In the genomic region with DNA sequence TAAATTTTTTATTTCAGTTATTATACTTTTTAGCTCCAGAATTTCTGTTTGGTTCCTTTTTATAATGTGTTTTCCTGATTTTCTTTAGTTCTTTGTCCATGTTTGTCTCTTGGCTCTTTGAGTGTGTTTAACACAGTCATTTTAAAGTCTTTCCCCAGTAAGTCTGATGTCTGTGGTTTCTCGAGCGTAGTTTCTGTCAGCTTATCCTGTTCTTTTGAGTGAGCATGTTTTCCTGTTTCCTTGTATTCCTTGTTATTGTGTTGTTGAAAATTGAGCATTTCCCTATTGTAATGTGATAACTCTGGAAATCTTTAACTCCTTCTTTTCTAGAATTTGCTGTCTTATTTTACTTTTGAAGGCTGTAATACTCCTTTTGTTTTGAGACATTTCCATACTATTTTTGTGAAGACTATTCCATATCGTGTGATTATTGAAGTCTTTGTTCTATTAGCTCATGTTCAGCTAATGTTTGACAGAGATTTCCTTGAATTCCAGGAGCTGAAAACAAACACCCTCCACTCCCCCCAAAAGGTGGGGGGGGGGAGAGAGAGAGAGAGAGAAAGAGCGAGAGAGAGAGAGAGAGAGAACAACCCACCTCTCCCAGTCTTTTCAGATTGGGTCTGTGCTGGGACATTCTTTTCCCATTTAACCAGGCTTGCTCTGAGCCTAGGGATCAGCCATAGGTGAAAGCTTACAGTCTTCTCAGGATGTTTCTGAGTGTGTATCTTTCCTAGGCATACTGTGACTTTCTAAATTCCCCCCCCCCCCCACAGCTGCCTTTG, we compare ENCODE assay signal across 20 cellular contexts. TPM values are rescaled to one million over a fixed set of nuclear protein-coding genes. Genes with fewer than 3 reads are reported as not detected.
DNase-seq lines count a peak whose midpoint lies in the region; ATAC-seq, FAIRE-seq and TF ChIP-seq lines count a peak whose summit lies in the region.
"Had no signal": no experiment of that assay in that cellular context is flagged by ENCODE, and none has a peak within 500 bp of the region (broad histone marks: within the 10 kb centered on the region; RNA-seq: fewer than 3 reads in every experiment).

No MANE protein-coding gene starts in this region.

- no peak overlapping the region for H3K4me3 ChIP-seq in IMR-90 (ENCODE audit: insufficient read depth, low read depth, low read length)
- H3K4me3 ChIP-seq in mesendoderm (ENCODE audit: low read length) = no peak overlapping the region
- no peak overlapping the region for H3K4me3 ChIP-seq in upper lobe of right lung
- H3K4me3 ChIP-seq: thyroid gland had no signal

- H2AK9ac ChIP-seq in IMR-90 (replicated peaks; ENCODE audit: low read depth, low read length, poor library complexity) = no peak overlapping the region

- H3K27me3 ChIP-seq in IMR-90 (ENCODE audit: control insufficient read depth, insufficient read depth, low read length) (no peaks in the 10 kb centered on the region), mesendoderm (ENCODE audit: insufficient read depth, low read length, poor library complexity) (no peaks in the 10 kb centered on the region), upper lobe of right lung (no peaks in the 10 kb centered on the region)
- H3K27me3 ChIP-seq: thyroid gland had no signal

- no peaks in the 10 kb centered on the region for H4K20me1 ChIP-seq in IMR-90 (ENCODE audit: insufficient read depth, low read length)

- no peak overlapping the region for H3K9ac ChIP-seq in IMR-90 (ENCODE audit: low read depth, low read length)
- no peak overlapping the region for H3K9ac ChIP-seq in mesendoderm (ENCODE audit: low read length)

- in situ Hi-C loops in IMR-90 (cut with MboI; ENCODE audit: low sequenced_read_pairs) = no loop called here

- no peak overlapping the region for H3K27ac ChIP-seq in IMR-90 (ENCODE audit: insufficient read depth, low read length)
- H3K27ac ChIP-seq in mesendoderm (ENCODE audit: low read depth, low read length) = no peak overlapping the region
- H3K27ac ChIP-seq in upper lobe of right lung = no peak overlapping the region
- H3K27ac ChIP-seq: thyroid gland had no signal

- H3K4me1 ChIP-seq in IMR-90 (ENCODE audit: control insufficient read depth, insufficient read depth, low read length) (peaks cover 5% of the 10 kb centered on the region; the same call in 1 of the 2 replicates), mesendoderm (ENCODE audit: control insufficient read depth, low read depth, low read length) (no peaks in the 10 kb centered on the region), upper lobe of right lung (no peaks in the 10 kb centered on the region)
- H3K4me1 ChIP-seq: thyroid gland had no signal

- H4K5ac ChIP-seq in IMR-90 (ENCODE audit: low read depth, low read length) (no peak overlapping the region), mesendoderm (ENCODE audit: low read length) (no peak overlapping the region)

- no peak for TF ChIP-seq CTCF in D721Med (IDR thresholded peaks at IDR 0.05; ENCODE audit: insufficient read depth, missing control alignments)
- no peak for TF ChIP-seq CTCF in IMR-90 (conservative IDR thresholded peaks at IDR 0.05; ENCODE audit: low read depth, low read length)
- TF ChIP-seq CTCF in upper lobe of right lung (IDR thresholded peaks at IDR 0.05) = no peak

- H2BK5ac ChIP-seq in IMR-90 (ENCODE audit: low read depth, low read length, poor library complexity, severe bottlenecking) (peak overlapping the region; percentile 39), mesendoderm (ENCODE audit: low read length) (no peak overlapping the region)

- peaks cover 4% of the 10 kb centered on the region for H3K36me3 ChIP-seq in IMR-90 (ENCODE audit: control insufficient read depth, insufficient read depth, low read length)
- H3K36me3 ChIP-seq in mesendoderm (ENCODE audit: control insufficient read depth, insufficient read depth, low read length) = no peaks in the 10 kb centered on the region
- H3K36me3 ChIP-seq in upper lobe of right lung = peaks cover 19% of the 10 kb centered on the region
- H3K36me3 ChIP-seq: thyroid gland had no signal

- H2BK120ac ChIP-seq in IMR-90 (ENCODE audit: low read depth, low read length) = no peak overlapping the region
- H2BK120ac ChIP-seq in mesendoderm (ENCODE audit: low read depth, low read length) = no peak overlapping the region

- WGBS in IMR-90 (ENCODE audit: extremely low coverage in 2 of 2, insufficient read length in 1 of 2), 2 experiments = no CpG with 5 or more reads among the region's 4 CpGs
- no CpG with 5 or more reads among the region's 4 CpGs for WGBS in mesendoderm (ENCODE audit: extremely low coverage, insufficient coverage, low lambda C conversion rate)

- 0 out of 2 replicates have a peak overlapping the region, but pooled peaks have one; percentile 10 for H2AK5ac ChIP-seq in IMR-90 (ENCODE audit: low read depth, low read length)
- no peak overlapping the region for H2AK5ac ChIP-seq in mesendoderm (ENCODE audit: low read length)

- no peak for TF ChIP-seq POLR2A in IMR-90 (IDR thresholded peaks at IDR 0.05; ENCODE audit: low read depth, low read length)

- H3K9me3 ChIP-seq in IMR-90 (ENCODE audit: control insufficient read depth, insufficient read depth, low read length) (peaks cover 3% of the 10 kb centered on the region; the same call in 1 of the 2 replicates), upper lobe of right lung (peaks cover 4% of the 10 kb centered on the region)
- H3K9me3 ChIP-seq: thyroid gland had no signal

- dilution Hi-C loops in IMR-90 (cut with HindIII; ENCODE audit: low sequenced_read_pairs, unreplicated experiment) = no loop called here

- H3K9me1 ChIP-seq in IMR-90 (ENCODE audit: insufficient read depth, low read length) = no peaks in the 10 kb centered on the region; the same call in 1 of the 2 replicates

- no peak overlapping the region for H4K8ac ChIP-seq in IMR-90 (ENCODE audit: low read depth in 2 of 2, low read length in 2 of 2)
- no peak overlapping the region for H4K8ac ChIP-seq in mesendoderm (ENCODE audit: low read depth, low read length)

- no peaks in the 10 kb centered on the region for H3K79me2 ChIP-seq in mesendoderm (ENCODE audit: control insufficient read depth, insufficient read depth, low read length)

- H4K91ac ChIP-seq in IMR-90 (ENCODE audit: insufficient read depth, low read depth, low read length) = no peak overlapping the region

- H3K4ac ChIP-seq in IMR-90 (ENCODE audit: low read depth, low read length) (no peak overlapping the region), mesendoderm (ENCODE audit: low read depth, low read length) (no peak overlapping the region)

- peaks cover 17 to 29% of the 10 kb centered on the region in 2 experiments for H3K79me1 ChIP-seq in IMR-90 (ENCODE audit: low read depth in 1 of 2, low read length in 2 of 2)
- H3K79me1 ChIP-seq in mesendoderm (ENCODE audit: low read length) = no peaks in the 10 kb centered on the region

- no peak overlapping the region; the same call in 2 of the 3 replicates for H2BK15ac ChIP-seq in IMR-90 (ENCODE audit: low read depth, low read length)
- H2BK15ac ChIP-seq in mesendoderm (replicated peaks; ENCODE audit: low read depth) = no peak overlapping the region

- no peak for ATAC-seq in IMR-90 (ENCODE audit: low read depth)
- ATAC-seq in upper lobe of right lung = no peak
- ATAC-seq: right cardiac atrium had no signal

- H3K14ac ChIP-seq in IMR-90 (replicated peaks; ENCODE audit: low read depth, low read length) = no peak overlapping the region

- H3K4me2 ChIP-seq in IMR-90 (ENCODE audit: low read depth, low read length) (no peak overlapping the region), mesendoderm (ENCODE audit: low read length) (no peak overlapping the region)

- intact Hi-C loops in IMR-90 (cut with micrococcal nuclease) (loop anchor here (2.0 kb wide), 1 partner anchor 17 kb away; no protein-coding TSS in a partner anchor), upper lobe of right lung (cut with DNase I) (no loop called here)

- CTCF ChIA-PET in IMR-90 (lab: Yijun Ruan, JAX) = no interaction called here

- FAIRE-seq in D721Med (lab: Jason Lieb, UNC) = peak; percentile 61
- peak; percentile 10 for FAIRE-seq in colon (lab: Jason Lieb, UNC)

- H2BK20ac ChIP-seq in IMR-90 (ENCODE audit: low read depth, low read length) = no peak overlapping the region

- H2AFZ ChIP-seq in IMR-90 (replicated peaks; ENCODE audit: low read length, poor library complexity) = no peak overlapping the region

- POLR2A ChIA-PET in IMR-90 (lab: Charles Lee; ENCODE audit: unreplicated experiment) = no interaction called here

- H3K23ac ChIP-seq in IMR-90 (ENCODE audit: low read depth, low read length) (no peak overlapping the region), mesendoderm (ENCODE audit: low read length) (no peak overlapping the region)

- TF ChIP-seq RAD21 in IMR-90 (IDR thresholded peaks at IDR 0.05; ENCODE audit: low read length) = no peak

- DNase-seq in D721Med (ENCODE audit: insufficient read length, low spot score) (no peak), IMR-90 (no peak), mesendoderm (peak; percentile 10), upper lobe of right lung (no peak), DMS153 treated with DMSO at 0.1 percent for 48 hours (lab: John Stamatoyannopoulos, UW; ENCODE audit: unreplicated experiment) (no peak), MV-4-11 (lab: John Stamatoyannopoulos, UW) (no peak)
- DNase-seq: activated CD4-positive, alpha-beta T cell treated with anti-CD3 and anti-CD28 coated beads, Interleukin-2, amount 10 ng/mL, durations not matched to agents 7 days and 5 days; activated CD8-positive, alpha-beta memory T cell treated with anti-CD3 and anti-CD28 coated beads, Interleukin-2, amount 50 U/mL, for 4 hours; activated effector memory CD4-positive, alpha-beta T cell treated with anti-CD3 and anti-CD28 coated beads, Interleukin-2, amount 50 U/mL, for 16 hours; CD8-positive, alpha-beta memory T cell; cortex of kidney; NCI-H146; NCI-H2171 treated with DMSO at 0.1 percent for 48 hours; occipital lobe; right cardiac atrium; SHP77; stimulated activated CD4-positive, alpha-beta T cell treated with anti-CD3 and anti-CD28 coated beads, Interleukin-15, amount 100 ng/mL, for 24 hours; T-helper 1 cell; thyroid gland had no signal

- no TSS peak for BruUV-seq in IMR-90 (replicated peaks; lab: Mats Ljungman, UMichigan)

- H3K56ac ChIP-seq in IMR-90 (ENCODE audit: extremely low read depth, insufficient read depth, low read length) (no peak overlapping the region), mesendoderm (ENCODE audit: low read length) (no peak overlapping the region)

- H3K18ac ChIP-seq in IMR-90 (ENCODE audit: low read depth, low read length) (peak overlapping the region; percentile 76; the same call in 1 of the 2 replicates), mesendoderm (ENCODE audit: low read length) (no peak overlapping the region)

RNA-seq across cellular contexts. Expression of a gene that starts 38.3 kb away (rescaled TPM):
- total RNA-seq in IMR-90 (2012; rRNA removed) (43.3 and 46.8 TPM in 2 replicates), upper lobe of right lung (71.9 TPM)
- polyA plus RNA-seq in IMR-90 (2012; rRNA removed) = 24.2 and 25.2 TPM in 2 replicates
- polyA plus RNA-seq in IMR-90 (2012; cell fraction: cytosol; rRNA removed) = 15.6 and 16.9 TPM in 2 replicates
- polyA plus RNA-seq in IMR-90 (2012; cell fraction: nucleus; rRNA removed; ENCODE audit: low replicate concordance) = 15.2 and 27.1 TPM in 2 replicates
- 9.5 TPM for polyA plus RNA-seq in mesendoderm (2013, experiment 1 of 2)
- polyA plus RNA-seq in mesendoderm (2013, experiment 2 of 2) = 8.9 TPM

RNA-seq across cellular contexts. Expression of a gene that starts 39.1 kb away (rescaled TPM):
- total RNA-seq in IMR-90 (2012; rRNA removed) (151 and 196 TPM in 2 replicates), upper lobe of right lung (86.5 TPM)
- 65.8 and 66.0 TPM in 2 replicates for polyA plus RNA-seq in IMR-90 (2012; rRNA removed)
- polyA plus RNA-seq in IMR-90 (2012; cell fraction: cytosol; rRNA removed) = 21.7 and 28.1 TPM in 2 replicates
- 39.6 and 175 TPM in 2 replicates for polyA plus RNA-seq in IMR-90 (2012; cell fraction: nucleus; rRNA removed; ENCODE audit: low replicate concordance)
- 57.2 TPM for polyA plus RNA-seq in mesendoderm (2013, experiment 1 of 2)
- 58.5 TPM for polyA plus RNA-seq in mesendoderm (2013, experiment 2 of 2)
